In the genomic region with DNA sequence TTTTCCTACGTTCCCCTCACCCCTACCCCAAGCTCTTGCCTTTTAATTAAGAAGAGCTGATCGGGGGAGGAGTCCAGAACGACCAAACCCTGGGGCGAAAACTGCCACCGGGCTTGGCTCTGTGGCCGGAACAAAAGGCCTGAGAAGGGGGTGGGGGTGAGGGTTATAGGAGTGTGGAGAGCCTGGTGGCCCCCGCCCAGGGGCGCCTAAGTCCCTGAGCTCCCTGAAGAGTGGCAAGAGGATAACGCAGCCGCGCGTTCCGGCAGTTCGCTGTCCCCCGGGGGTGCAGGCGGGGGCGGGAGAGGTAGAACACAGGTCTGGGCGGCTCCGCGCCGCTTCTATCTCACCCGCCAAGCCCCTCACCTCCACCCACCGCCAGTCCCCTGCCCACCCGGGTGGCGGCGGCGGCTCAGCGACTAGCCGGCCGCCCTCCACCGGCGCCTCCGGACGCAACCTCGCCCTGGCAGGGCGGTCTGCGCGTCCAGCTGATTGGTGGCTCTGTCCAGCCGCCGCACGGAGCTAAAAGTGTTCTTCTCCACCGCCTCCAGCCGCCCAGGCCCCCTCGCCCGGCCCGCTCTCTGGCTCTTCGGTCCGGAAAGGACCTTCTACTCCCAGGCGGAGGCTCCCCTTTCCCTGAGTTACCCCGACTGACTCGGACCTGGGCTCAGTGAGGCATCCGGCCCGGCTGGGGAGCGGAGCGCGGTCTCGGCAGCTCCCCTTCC, we compare ENCODE assay signal across 7 cellular contexts. TPM values are rescaled to one million over a fixed set of nuclear protein-coding genes. Genes with fewer than 3 reads are reported as not detected.
DNase-seq lines count a peak whose midpoint lies in the region; ATAC-seq and TF ChIP-seq lines count a peak whose summit lies in the region.

No MANE protein-coding gene starts in this region.

- H3K27me3 ChIP-seq in iPS-18a (ENCODE audit: control insufficient read depth, insufficient read depth, low read length) (peaks cover 44% of the 10 kb centered on the region), testis (no peaks in the 10 kb centered on the region)
- H3K27me3 ChIP-seq in effector memory CD4-positive, alpha-beta T cell (replicated peaks; ENCODE audit: control insufficient read depth, insufficient read depth, low read length, poor library complexity, severe bottlenecking): peaks cover 23% of the 10 kb centered on the region

- WGBS in testis, 2 donors: 0 to 2% methylated on average over 13 to 57 of the region's 57 CpGs

- H3K4me1 ChIP-seq in iPS-18a (ENCODE audit: control insufficient read depth, low read depth, low read length) (peaks cover 23% of the 10 kb centered on the region), testis (peaks cover 13% of the 10 kb centered on the region)
- H3K4me1 ChIP-seq in effector memory CD4-positive, alpha-beta T cell (ENCODE audit: control insufficient read depth, insufficient read depth, low read length, poor library complexity, severe bottlenecking): no peaks in the 10 kb centered on the region

- no peak for TF ChIP-seq CTCF in testis (IDR thresholded peaks at IDR 0.05)

- H3K9me3 ChIP-seq in iPS-18a (ENCODE audit: control insufficient read depth, low read depth, low read length) (no peaks in the 10 kb centered on the region), testis (no peaks in the 10 kb centered on the region)
- H3K9me3 ChIP-seq in effector memory CD4-positive, alpha-beta T cell (ENCODE audit: control insufficient read depth, low read length): no peaks in the 10 kb centered on the region

- no peak for TF ChIP-seq POLR2A in testis (IDR thresholded peaks at IDR 0.05)

- peak overlapping the region; percentile 90 for H3K9ac ChIP-seq in iPS-18a (ENCODE audit: low read length)

- H3K36me3 ChIP-seq in iPS-18a (ENCODE audit: control insufficient read depth, low read depth, low read length) (no peaks in the 10 kb centered on the region), testis (ENCODE audit: low read depth, missing control alignments) (no peaks in the 10 kb centered on the region)
- H3K36me3 ChIP-seq in effector memory CD4-positive, alpha-beta T cell (ENCODE audit: control insufficient read depth, insufficient read depth, low read length): no peaks in the 10 kb centered on the region

- no peak for ATAC-seq in HG03196 (IDR thresholded peaks at IDR 0.05; ENCODE audit: unreplicated experiment)
- ATAC-seq in HG03439 (IDR thresholded peaks at IDR 0.05; ENCODE audit: unreplicated experiment): no peak

- H3K27ac ChIP-seq in iPS-18a (ENCODE audit: low read length) (peak overlapping the region; percentile 88), testis (no peak overlapping the region)
- H3K27ac ChIP-seq in effector memory CD4-positive, alpha-beta T cell (ENCODE audit: insufficient read depth, low read length, poor library complexity, severe bottlenecking): no peak overlapping the region

- DNase-seq in HuH-7.5 (ENCODE audit: low spot score): peak; percentile 71
- DNase-seq in amniotic epithelial cell (ENCODE audit: low read depth): peak; percentile 52
- peak; percentile 37 for DNase-seq in testis
- no peak for DNase-seq in effector memory CD4-positive, alpha-beta T cell

- H3K4me3 ChIP-seq in iPS-18a (ENCODE audit: low read length) (peak overlapping the region; percentile 81), testis (peak overlapping the region; percentile 16 to 34)
- H3K4me3 ChIP-seq in effector memory CD4-positive, alpha-beta T cell (ENCODE audit: insufficient read depth, low read depth, low read length, poor library complexity, severe bottlenecking): no peak overlapping the region

- intact Hi-C loops in testis (cut with DNase I; ENCODE audit: low total_unique reads): no loop called here

RNA-seq across cellular contexts. Expression of a gene that starts 18.8 kb away (rescaled TPM):
- total RNA-seq in testis: under 1 TPM; 0.62 to 0.87 TPM
- polyA plus RNA-seq in testis (ENCODE audit: insufficient read depth, low read depth, low replicate concordance): 1.1 TPM

Comparison
In these comparisons a context has a peak if more than half of its experiments do, and no peak if none do; other contexts are left out.
1. DNase-seq: peak in HuH-7.5 (single experiment), amniotic epithelial cell (single experiment) and testis (single experiment); none in effector memory CD4-positive, alpha-beta T cell (0 of 3).